Comparison of ENCODE assay signal across 8 cellular contexts in the genomic region with DNA sequence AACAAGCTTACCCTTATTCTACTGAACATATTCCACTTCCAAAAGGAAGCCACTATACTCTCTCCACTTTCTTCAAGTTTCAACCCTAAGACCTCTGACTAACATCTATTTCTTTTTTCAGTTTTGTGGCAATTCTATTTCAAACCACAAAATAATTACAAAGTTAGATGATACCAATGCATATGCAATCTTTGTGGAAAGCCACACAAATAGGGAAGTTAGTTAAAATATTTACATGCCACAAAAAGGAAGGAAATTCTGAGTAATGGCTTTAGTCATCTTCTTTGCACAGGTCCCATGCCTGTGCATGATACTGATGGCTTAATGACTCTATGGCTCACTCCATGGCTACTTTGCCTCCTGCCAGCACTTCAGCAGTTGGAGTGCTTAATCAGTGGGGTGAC. TPM values are rescaled to one million over a fixed set of nuclear protein-coding genes. Genes with fewer than 3 reads are reported as not detected.
DNase-seq lines count a peak whose midpoint lies in the region; ATAC-seq, FAIRE-seq and TF ChIP-seq lines count a peak whose summit lies in the region.

No MANE protein-coding gene starts in this region.

- no peak for FAIRE-seq in D721Med (lab: Jason Lieb, UNC)

- peak; percentile 26 for DNase-seq in activated naive CD4-positive, alpha-beta T cell treated with anti-CD3 and anti-CD28 coated beads for 36 hours
- no peak for DNase-seq in activated naive CD4-positive, alpha-beta T cell treated with Interleukin-2 at 50 U/mL for 16 hours
- DNase-seq in RWPE1 (ENCODE audit: low spot score) (peak; percentile 46), kidney tubule cell (ENCODE audit: low spot score) (peak; percentile 80), D721Med (ENCODE audit: insufficient read length, low spot score) (no peak), testis (no peak), occipital lobe (lab: John Stamatoyannopoulos, UW) (no peak)

- no peaks in the 10 kb centered on the region for H3K27me3 ChIP-seq in testis

- CTCF ChIA-PET in activated naive CD4-positive, alpha-beta T cell treated with anti-CD3 and anti-CD28 coated beads for 36 hours (lab: Charles Lee) = interaction anchor here (0.6 to 1.8 kb wide), 3 partner anchors 11 to 508 kb away, joined by 3 to 13 read pairs (median 4); no protein-coding TSS in a partner anchor
- CTCF ChIA-PET in RWPE1 (lab: Yijun Ruan, JAX) = interaction anchor here (0.5 to 1.4 kb wide), 2 partner anchors 10 to 373 kb away, joined by 3 to 4 read pairs; no protein-coding TSS in a partner anchor

- TF ChIP-seq POLR2A in testis (IDR thresholded peaks at IDR 0.05) = no peak

- no peaks in the 10 kb centered on the region for H3K9me3 ChIP-seq in testis

- H3K27me3 Mint-ChIP-seq in activated naive CD4-positive, alpha-beta T cell treated with anti-CD3 and anti-CD28 coated beads for 36 hours (ENCODE audit: low read depth) = peaks cover 6% of the 10 kb centered on the region

- H3K36me3 ChIP-seq in testis (ENCODE audit: low read depth, missing control alignments) = no peaks in the 10 kb centered on the region

- H3K27ac Mint-ChIP-seq in activated naive CD4-positive, alpha-beta T cell treated with anti-CD3 and anti-CD28 coated beads for 36 hours = peak overlapping the region; percentile 10

- no peak overlapping the region for H3K4me3 ChIP-seq in testis

- no peak overlapping the region for H3K27ac ChIP-seq in RWPE1
- no peak overlapping the region for H3K27ac ChIP-seq in testis

- intact Hi-C loops in activated naive CD4-positive, alpha-beta T cell treated with anti-CD3 and anti-CD28 coated beads for 36 hours (cut with micrococcal nuclease) = loop anchor here (1.0 kb wide), 4 partner anchors 32 to 410 kb away; no protein-coding TSS in a partner anchor
- intact Hi-C loops in testis (cut with DNase I; ENCODE audit: low total_unique reads) = no loop called here

- no peak overlapping the region for H3K4me3 Mint-ChIP-seq in activated naive CD4-positive, alpha-beta T cell treated with anti-CD3 and anti-CD28 coated beads for 36 hours

- TF ChIP-seq CTCF in RWPE1 (conservative IDR thresholded peaks at IDR 0.05; ENCODE audit: low read depth) = no peak
- TF ChIP-seq CTCF in D721Med (IDR thresholded peaks at IDR 0.05; ENCODE audit: insufficient read depth, missing control alignments) = no peak
- TF ChIP-seq CTCF in testis (IDR thresholded peaks at IDR 0.05) = no peak

- H3K36me3 Mint-ChIP-seq in activated naive CD4-positive, alpha-beta T cell treated with anti-CD3 and anti-CD28 coated beads for 36 hours (ENCODE audit: low read depth) = no peaks in the 10 kb centered on the region

- H3K9me3 Mint-ChIP-seq in activated naive CD4-positive, alpha-beta T cell treated with anti-CD3 and anti-CD28 coated beads for 36 hours = peaks cover 2% of the 10 kb centered on the region

- peak; percentile 84 for ATAC-seq in HG02885 (IDR thresholded peaks at IDR 0.05; ENCODE audit: poor library complexity, unreplicated experiment)

- peaks cover 19% of the 10 kb centered on the region for H3K4me1 Mint-ChIP-seq in activated naive CD4-positive, alpha-beta T cell treated with anti-CD3 and anti-CD28 coated beads for 36 hours (ENCODE audit: low read depth)

- no peaks in the 10 kb centered on the region for H3K4me1 ChIP-seq in testis

- POLR2A ChIA-PET in RWPE1 (lab: Yijun Ruan, JAX; ENCODE audit: low non-redundant PET) = no interaction called here

RNA-seq across cellular contexts. Expression of gene MCTP2, which starts 57.0 kb away (rescaled TPM):
- total RNA-seq in activated naive CD4-positive, alpha-beta T cell treated with anti-CD3 and anti-CD28 coated beads for 36 hours = 10 to 100 TPM; 33.7 to 35.1 TPM
- total RNA-seq in testis (10 to 100 TPM in 1 of 2 donors, 1 to 10 TPM in 1; 7.6 to 13.8 TPM), occipital lobe (0.62 TPM)
- polyA plus RNA-seq in testis (ENCODE audit: insufficient read depth, low read depth, low replicate concordance) = 6.7 TPM

Comparison
In these comparisons a context has a peak if more than half of its experiments do, and no peak if none do; other contexts are left out.
1. DNase-seq: peak in activated naive CD4-positive, alpha-beta T cell treated with anti-CD3 and anti-CD28 coated beads for 36 hours (single experiment), RWPE1 (single experiment) and kidney tubule cell (single experiment); none in activated naive CD4-positive, alpha-beta T cell treated with Interleukin-2 at 50 U/mL for 16 hours (single experiment), D721Med (single experiment), testis (single experiment) and occipital lobe (single experiment).